Comparison of ENCODE assay signal across 10 cellular contexts in genomic region chr7:668139-668871, GRCh38. TPM values are rescaled to one million over a fixed set of nuclear protein-coding genes. Genes with fewer than 3 reads are reported as not detected.
DNase-seq lines count a peak whose midpoint lies in the region; ATAC-seq, FAIRE-seq and TF ChIP-seq lines count a peak whose summit lies in the region.
"Had no signal": no experiment of that assay in that cellular context is flagged by ENCODE, and none has a peak within 500 bp of the region (broad histone marks: within the 10 kb centered on the region; RNA-seq: fewer than 3 reads in every experiment).

No MANE protein-coding gene starts in this region.

- H3K14ac ChIP-seq in IMR-90 (replicated peaks; ENCODE audit: low read depth, low read length): no peak overlapping the region

- H3K4me3 ChIP-seq in IMR-90 (ENCODE audit: insufficient read depth, low read depth, low read length): no peak overlapping the region
- no peak overlapping the region for H3K4me3 ChIP-seq in right lobe of liver
- no peak overlapping the region for H3K4me3 ChIP-seq in suprapubic skin

- BruUV-seq in IMR-90 (replicated peaks; lab: Mats Ljungman, UMichigan): no TSS peak

- H4K5ac ChIP-seq in IMR-90 (ENCODE audit: low read depth, low read length): no peak overlapping the region; the same call in 1 of the 2 replicates

- H4K91ac ChIP-seq in IMR-90 (ENCODE audit: insufficient read depth, low read depth, low read length): no peak overlapping the region

- in situ Hi-C loops in IMR-90 (cut with MboI; ENCODE audit: low sequenced_read_pairs): no loop called here

- peak overlapping the region; percentile 85 for H2AK9ac ChIP-seq in IMR-90 (replicated peaks; ENCODE audit: low read depth, low read length, poor library complexity)

- 45% methylated on average over 8 of the region's 15 CpGs; no CpG with 5 or more reads in 1 of the 2 experiments for WGBS in IMR-90 (ENCODE audit: extremely low coverage in 2 of 2, insufficient read length in 1 of 2), 2 experiments
- WGBS in right lobe of liver (ENCODE audit: insufficient coverage, low coverage, low lambda C conversion rate, missing lambda C conversion rate): 38% methylated on average over 15 of the region's 15 CpGs
- WGBS in suprapubic skin: 9% methylated on average over 15 of the region's 15 CpGs

- H3K27ac ChIP-seq in IMR-90 (ENCODE audit: insufficient read depth, low read length) (peak overlapping the region; percentile 34; the same call in 1 of the 2 replicates), right lobe of liver (no peak overlapping the region), suprapubic skin (peak overlapping the region; percentile 41)

- no peaks in the 10 kb centered on the region for H3K36me3 ChIP-seq in IMR-90 (ENCODE audit: control insufficient read depth, insufficient read depth, low read length)
- H3K36me3 ChIP-seq in right lobe of liver: no peaks in the 10 kb centered on the region
- no peaks in the 10 kb centered on the region for H3K36me3 ChIP-seq in suprapubic skin

- H3K9me1 ChIP-seq in IMR-90 (ENCODE audit: insufficient read depth, low read length): peaks cover 7% of the 10 kb centered on the region; the same call in 1 of the 2 replicates

- no peak overlapping the region for H3K9ac ChIP-seq in IMR-90 (ENCODE audit: low read depth, low read length)

- H3K4ac ChIP-seq in IMR-90 (ENCODE audit: low read depth, low read length): peak overlapping the region; percentile 4; the same call in 1 of the 2 replicates

- H2AK5ac ChIP-seq in IMR-90 (ENCODE audit: low read depth, low read length): peak overlapping the region; percentile 57; the same call in 1 of the 2 replicates

- no peaks in the 10 kb centered on the region for H3K79me1 ChIP-seq in IMR-90 (ENCODE audit: low read depth in 1 of 2, low read length in 2 of 2)

- TF ChIP-seq POLR2A in IMR-90 (IDR thresholded peaks at IDR 0.05; ENCODE audit: low read depth, low read length) (no peak), right lobe of liver (IDR thresholded peaks at IDR 0.05) (no peak), suprapubic skin (IDR thresholded peaks at IDR 0.05) (no peak), GM12891 (IDR thresholded peaks at IDR 0.05; ENCODE audit: low read depth, low read length) (no peak)

- peaks cover 3% of the 10 kb centered on the region; the same call in 1 of the 2 replicates for H4K20me1 ChIP-seq in IMR-90 (ENCODE audit: insufficient read depth, low read length)

- peak overlapping the region; percentile 1; the same call in 1 of the 2 replicates for H2BK120ac ChIP-seq in IMR-90 (ENCODE audit: low read depth, low read length)

- FAIRE-seq in GM12891 (lab: Jason Lieb, UNC): no peak

- H4K8ac ChIP-seq in IMR-90 (ENCODE audit: low read depth in 2 of 2, low read length in 2 of 2): peak overlapping the region in 1 of 2 experiments; percentile 18; a peak in 1 of 4 replicates

- no peak for TF ChIP-seq RAD21 in IMR-90 (IDR thresholded peaks at IDR 0.05; ENCODE audit: low read length)

- H3K4me1 ChIP-seq in IMR-90 (ENCODE audit: control insufficient read depth, insufficient read depth, low read length): peaks cover 16% of the 10 kb centered on the region
- H3K4me1 ChIP-seq in right lobe of liver: no peaks in the 10 kb centered on the region
- peaks cover 28% of the 10 kb centered on the region for H3K4me1 ChIP-seq in suprapubic skin

- H3K23ac ChIP-seq in IMR-90 (ENCODE audit: low read depth, low read length): no peak overlapping the region

- CTCF ChIA-PET in IMR-90 (lab: Yijun Ruan, JAX): interaction anchor here (1.3 kb wide), 1 partner anchor 9 kb away, joined by 5 read pairs; no protein-coding TSS in a partner anchor

- peak; percentile 85 for DNase-seq in IMR-90
- DNase-seq in dermis blood vessel endothelial cell: peak; percentile 88
- peak in 1 of 3 donors; percentile 22 for DNase-seq in right lobe of liver
- DNase-seq in suprapubic skin (ENCODE audit: low spot score in 2 of 2): peak in 1 of 2 donors; percentile 59
- DNase-seq in GM12891 (ENCODE audit: insufficient read length, low spot score): no peak
- no peak for DNase-seq in NCI-H446 treated with DMSO at 0.1 percent for 48 hours (lab: John Stamatoyannopoulos, UW)
- DNase-seq: hippocampal formation had no signal

- intact Hi-C loops in IMR-90 (cut with micrococcal nuclease): loop anchor here (5.0 kb wide), 1 partner anchor 131 kb away; no protein-coding TSS in a partner anchor
- intact Hi-C loops in right lobe of liver (cut with DNase I): no loop called here

- no peak for TF ChIP-seq EP300 in suprapubic skin (IDR thresholded peaks at IDR 0.05)

- ATAC-seq in IMR-90 (ENCODE audit: low read depth): peak; percentile 88
- ATAC-seq in right lobe of liver: peak; percentile 33 to 64 (median 50)
- no peak for ATAC-seq in GM19395 (IDR thresholded peaks at IDR 0.05; ENCODE audit: unreplicated experiment)
- ATAC-seq in GM19452 (IDR thresholded peaks at IDR 0.05; ENCODE audit: unreplicated experiment): no peak
- ATAC-seq: stimulated activated effector memory CD8-positive, alpha-beta T cell treated with anti-CD3 and anti-CD28 coated beads, Interleukin-12 subunit alpha, Interleukin-12 subunit beta, amount 100 ng/mL, for 72 hours had no signal

- peak overlapping the region; percentile 72 for H2AFZ ChIP-seq in IMR-90 (replicated peaks; ENCODE audit: low read length, poor library complexity)

- H2BK5ac ChIP-seq in IMR-90 (ENCODE audit: low read depth, low read length, poor library complexity, severe bottlenecking): no peak overlapping the region

- peak overlapping the region; percentile 34; the same call in 1 of the 2 replicates for H3K18ac ChIP-seq in IMR-90 (ENCODE audit: low read depth, low read length)

- no peak overlapping the region for H2BK15ac ChIP-seq in IMR-90 (ENCODE audit: low read depth, low read length)

- H3K27me3 ChIP-seq in IMR-90 (ENCODE audit: control insufficient read depth, insufficient read depth, low read length): no peaks in the 10 kb centered on the region
- no peaks in the 10 kb centered on the region for H3K27me3 ChIP-seq in right lobe of liver
- no peaks in the 10 kb centered on the region for H3K27me3 ChIP-seq in suprapubic skin

- H3K9me3 ChIP-seq in IMR-90 (ENCODE audit: control insufficient read depth, insufficient read depth, low read length) (no peaks in the 10 kb centered on the region), right lobe of liver (no peaks in the 10 kb centered on the region), suprapubic skin (no peaks in the 10 kb centered on the region)

- dilution Hi-C loops in IMR-90 (cut with HindIII; ENCODE audit: low sequenced_read_pairs, unreplicated experiment): no loop called here

- H3K56ac ChIP-seq in IMR-90 (ENCODE audit: extremely low read depth, insufficient read depth, low read length): no peak overlapping the region

- no peak overlapping the region for H2BK20ac ChIP-seq in IMR-90 (ENCODE audit: low read depth, low read length)

- POLR2A ChIA-PET in IMR-90 (lab: Charles Lee; ENCODE audit: unreplicated experiment): no interaction called here

- TF ChIP-seq CTCF in IMR-90 (conservative IDR thresholded peaks at IDR 0.05; ENCODE audit: low read depth, low read length): no peak
- no peak for TF ChIP-seq CTCF in right lobe of liver (IDR thresholded peaks at IDR 0.05)
- no peak for TF ChIP-seq CTCF in suprapubic skin (IDR thresholded peaks at IDR 0.05)

- peak overlapping the region; percentile 58 for H3K4me2 ChIP-seq in IMR-90 (ENCODE audit: low read depth, low read length)

TF ChIP-seq in IMR-90, 13 proteins besides CTCF, POLR2A, EP300 and RAD21 (continues in another document):
- TF ChIP-seq, protein P1, sequence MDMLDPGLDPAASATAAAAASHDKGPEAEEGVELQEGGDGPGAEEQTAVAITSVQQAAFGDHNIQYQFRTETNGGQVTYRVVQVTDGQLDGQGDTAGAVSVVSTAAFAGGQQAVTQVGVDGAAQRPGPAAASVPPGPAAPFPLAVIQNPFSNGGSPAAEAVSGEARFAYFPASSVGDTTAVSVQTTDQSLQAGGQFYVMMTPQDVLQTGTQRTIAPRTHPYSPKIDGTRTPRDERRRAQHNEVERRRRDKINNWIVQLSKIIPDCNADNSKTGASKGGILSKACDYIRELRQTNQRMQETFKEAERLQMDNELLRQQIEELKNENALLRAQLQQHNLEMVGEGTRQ (IDR thresholded peaks at IDR 0.05; ENCODE audit: low read depth, low read length): peak; percentile 28; the same call in 1 of the 2 replicates
- TF ChIP-seq MAZ (IDR thresholded peaks at IDR 0.05; ENCODE audit: borderline replicate concordance, low read depth, low read length) (peak; percentile 13; the same call in 1 of the 2 replicates), BHLHE40 (IDR thresholded peaks at IDR 0.05; ENCODE audit: low read depth, low read length) (peak; percentile 75; the same call in 1 of the 2 replicates)

TF ChIP-seq in GM12891, 5 proteins besides CTCF, POLR2A, EP300 and RAD21:
- no peak for TF ChIP-seq SPI1 (IDR thresholded peaks at IDR 0.05; ENCODE audit: low read depth, low read length)
- no peak for TF ChIP-seq POLR2AphosphoS5 (IDR thresholded peaks at IDR 0.05; ENCODE audit: low read depth, low read length)
- TF ChIP-seq TAF1 (IDR thresholded peaks at IDR 0.05; ENCODE audit: low read depth, low read length): no peak
- TF ChIP-seq POU2F2 (IDR thresholded peaks at IDR 0.05; ENCODE audit: low read depth, low read length): no peak
- no peak for TF ChIP-seq PAX5 (IDR thresholded peaks at IDR 0.05; ENCODE audit: insufficient read depth, low read length, severe bottlenecking)
TF ChIP-seq in GM12891: peak in this region for 0.

RNA-seq across cellular contexts. Expression of gene DNAAF5, which starts 58.2 kb away (rescaled TPM):
- total RNA-seq in IMR-90 (2012; rRNA removed) (12.4 and 13.9 TPM in 2 replicates), dermis blood vessel endothelial cell (19.2 and 40.7 TPM in 2 replicates), right lobe of liver (10 to 100 TPM in 5 of 6 experiments, 1 to 10 TPM in 1; 9.5 to 22.8 (median 10.5) TPM), suprapubic skin (10 to 100 TPM; 26.7 to 34.4 (median 29.0) TPM)
- polyA plus RNA-seq in IMR-90 (2012; rRNA removed): 32.6 and 36.1 TPM in 2 replicates
- 31.6 and 49.2 TPM in 2 replicates for polyA plus RNA-seq in IMR-90 (2012; cell fraction: cytosol; rRNA removed)
- polyA plus RNA-seq in IMR-90 (2012; cell fraction: nucleus; rRNA removed; ENCODE audit: low replicate concordance): 25.7 and 57.6 TPM in 2 replicates
- polyA plus RNA-seq in GM12891 (2012; ENCODE audit: low read depth, missing spikeins): 13.6 TPM

RNA-seq across cellular contexts. Expression of gene PRKAR1B, which starts 58.8 kb away (rescaled TPM):
- 14.7 and 15.2 TPM in 2 replicates for total RNA-seq in IMR-90 (2012; rRNA removed)
- polyA plus RNA-seq in IMR-90 (2012; rRNA removed): 19.8 and 20.2 TPM in 2 replicates
- polyA plus RNA-seq in IMR-90 (2012; cell fraction: cytosol; rRNA removed): 12.5 and 20.6 TPM in 2 replicates
- 21.9 and 29.1 TPM in 2 replicates for polyA plus RNA-seq in IMR-90 (2012; cell fraction: nucleus; rRNA removed; ENCODE audit: low replicate concordance)
- 77.9 and 82.4 TPM in 2 replicates for total RNA-seq in dermis blood vessel endothelial cell
- total RNA-seq in right lobe of liver: 10 to 100 TPM in 3 of 6 experiments, 1 to 10 TPM in 3; 4.7 to 20.8 (median 11.3) TPM
- total RNA-seq in suprapubic skin: 10 to 100 TPM in 2 of 4 donors, 1 to 10 TPM in 2; 8.2 to 12.3 (median 10.5) TPM
- 15.4 TPM for polyA plus RNA-seq in GM12891 (2012; ENCODE audit: low read depth, missing spikeins)

Comparison
In these comparisons a context has a peak if more than half of its experiments do, and no peak if none do; other contexts are left out.
1. ATAC-seq: peak in IMR-90 (single experiment) and right lobe of liver (4 of 4); none in GM19395 (single experiment) and GM19452 (single experiment).
2. DNase-seq: peak in IMR-90 (single experiment) and dermis blood vessel endothelial cell (single experiment); none in GM12891 (single experiment) and NCI-H446 treated with DMSO at 0.1 percent for 48 hours (single experiment).
3. H3K27ac ChIP-seq: peak in IMR-90 (single experiment) and suprapubic skin (single experiment); none in right lobe of liver (0 of 3).